ENCODE assay signal across 1 cellular context in genomic region chr21:43866233-43866632, GRCh38.
A peak's percentile ranks its signal among the peaks of the same experiment; 100 is the strongest.
TF ChIP-seq lines count a peak whose summit lies in the region.

No MANE protein-coding gene starts in this region.

TF ChIP-seq in K562, 482 proteins besides CTCF, POLR2A, EP300 and RAD21 (continued from another document and continues in another):
- TF ChIP-seq, protein P1, sequence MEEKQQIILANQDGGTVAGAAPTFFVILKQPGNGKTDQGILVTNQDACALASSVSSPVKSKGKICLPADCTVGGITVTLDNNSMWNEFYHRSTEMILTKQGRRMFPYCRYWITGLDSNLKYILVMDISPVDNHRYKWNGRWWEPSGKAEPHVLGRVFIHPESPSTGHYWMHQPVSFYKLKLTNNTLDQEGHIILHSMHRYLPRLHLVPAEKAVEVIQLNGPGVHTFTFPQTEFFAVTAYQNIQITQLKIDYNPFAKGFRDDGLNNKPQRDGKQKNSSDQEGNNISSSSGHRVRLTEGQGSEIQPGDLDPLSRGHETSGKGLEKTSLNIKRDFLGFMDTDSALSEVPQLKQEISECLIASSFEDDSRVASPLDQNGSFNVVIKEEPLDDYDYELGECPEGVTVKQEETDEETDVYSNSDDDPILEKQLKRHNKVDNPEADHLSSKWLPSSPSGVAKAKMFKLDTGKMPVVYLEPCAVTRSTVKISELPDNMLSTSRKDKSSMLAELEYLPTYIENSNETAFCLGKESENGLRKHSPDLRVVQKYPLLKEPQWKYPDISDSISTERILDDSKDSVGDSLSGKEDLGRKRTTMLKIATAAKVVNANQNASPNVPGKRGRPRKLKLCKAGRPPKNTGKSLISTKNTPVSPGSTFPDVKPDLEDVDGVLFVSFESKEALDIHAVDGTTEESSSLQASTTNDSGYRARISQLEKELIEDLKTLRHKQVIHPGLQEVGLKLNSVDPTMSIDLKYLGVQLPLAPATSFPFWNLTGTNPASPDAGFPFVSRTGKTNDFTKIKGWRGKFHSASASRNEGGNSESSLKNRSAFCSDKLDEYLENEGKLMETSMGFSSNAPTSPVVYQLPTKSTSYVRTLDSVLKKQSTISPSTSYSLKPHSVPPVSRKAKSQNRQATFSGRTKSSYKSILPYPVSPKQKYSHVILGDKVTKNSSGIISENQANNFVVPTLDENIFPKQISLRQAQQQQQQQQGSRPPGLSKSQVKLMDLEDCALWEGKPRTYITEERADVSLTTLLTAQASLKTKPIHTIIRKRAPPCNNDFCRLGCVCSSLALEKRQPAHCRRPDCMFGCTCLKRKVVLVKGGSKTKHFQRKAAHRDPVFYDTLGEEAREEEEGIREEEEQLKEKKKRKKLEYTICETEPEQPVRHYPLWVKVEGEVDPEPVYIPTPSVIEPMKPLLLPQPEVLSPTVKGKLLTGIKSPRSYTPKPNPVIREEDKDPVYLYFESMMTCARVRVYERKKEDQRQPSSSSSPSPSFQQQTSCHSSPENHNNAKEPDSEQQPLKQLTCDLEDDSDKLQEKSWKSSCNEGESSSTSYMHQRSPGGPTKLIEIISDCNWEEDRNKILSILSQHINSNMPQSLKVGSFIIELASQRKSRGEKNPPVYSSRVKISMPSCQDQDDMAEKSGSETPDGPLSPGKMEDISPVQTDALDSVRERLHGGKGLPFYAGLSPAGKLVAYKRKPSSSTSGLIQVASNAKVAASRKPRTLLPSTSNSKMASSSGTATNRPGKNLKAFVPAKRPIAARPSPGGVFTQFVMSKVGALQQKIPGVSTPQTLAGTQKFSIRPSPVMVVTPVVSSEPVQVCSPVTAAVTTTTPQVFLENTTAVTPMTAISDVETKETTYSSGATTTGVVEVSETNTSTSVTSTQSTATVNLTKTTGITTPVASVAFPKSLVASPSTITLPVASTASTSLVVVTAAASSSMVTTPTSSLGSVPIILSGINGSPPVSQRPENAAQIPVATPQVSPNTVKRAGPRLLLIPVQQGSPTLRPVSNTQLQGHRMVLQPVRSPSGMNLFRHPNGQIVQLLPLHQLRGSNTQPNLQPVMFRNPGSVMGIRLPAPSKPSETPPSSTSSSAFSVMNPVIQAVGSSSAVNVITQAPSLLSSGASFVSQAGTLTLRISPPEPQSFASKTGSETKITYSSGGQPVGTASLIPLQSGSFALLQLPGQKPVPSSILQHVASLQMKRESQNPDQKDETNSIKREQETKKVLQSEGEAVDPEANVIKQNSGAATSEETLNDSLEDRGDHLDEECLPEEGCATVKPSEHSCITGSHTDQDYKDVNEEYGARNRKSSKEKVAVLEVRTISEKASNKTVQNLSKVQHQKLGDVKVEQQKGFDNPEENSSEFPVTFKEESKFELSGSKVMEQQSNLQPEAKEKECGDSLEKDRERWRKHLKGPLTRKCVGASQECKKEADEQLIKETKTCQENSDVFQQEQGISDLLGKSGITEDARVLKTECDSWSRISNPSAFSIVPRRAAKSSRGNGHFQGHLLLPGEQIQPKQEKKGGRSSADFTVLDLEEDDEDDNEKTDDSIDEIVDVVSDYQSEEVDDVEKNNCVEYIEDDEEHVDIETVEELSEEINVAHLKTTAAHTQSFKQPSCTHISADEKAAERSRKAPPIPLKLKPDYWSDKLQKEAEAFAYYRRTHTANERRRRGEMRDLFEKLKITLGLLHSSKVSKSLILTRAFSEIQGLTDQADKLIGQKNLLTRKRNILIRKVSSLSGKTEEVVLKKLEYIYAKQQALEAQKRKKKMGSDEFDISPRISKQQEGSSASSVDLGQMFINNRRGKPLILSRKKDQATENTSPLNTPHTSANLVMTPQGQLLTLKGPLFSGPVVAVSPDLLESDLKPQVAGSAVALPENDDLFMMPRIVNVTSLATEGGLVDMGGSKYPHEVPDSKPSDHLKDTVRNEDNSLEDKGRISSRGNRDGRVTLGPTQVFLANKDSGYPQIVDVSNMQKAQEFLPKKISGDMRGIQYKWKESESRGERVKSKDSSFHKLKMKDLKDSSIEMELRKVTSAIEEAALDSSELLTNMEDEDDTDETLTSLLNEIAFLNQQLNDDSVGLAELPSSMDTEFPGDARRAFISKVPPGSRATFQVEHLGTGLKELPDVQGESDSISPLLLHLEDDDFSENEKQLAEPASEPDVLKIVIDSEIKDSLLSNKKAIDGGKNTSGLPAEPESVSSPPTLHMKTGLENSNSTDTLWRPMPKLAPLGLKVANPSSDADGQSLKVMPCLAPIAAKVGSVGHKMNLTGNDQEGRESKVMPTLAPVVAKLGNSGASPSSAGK (IDR thresholded peaks at IDR 0.05): 0 out of 2 replicates have a peak, but pooled peaks have one; percentile 11
- TF ChIP-seq, protein P2, sequence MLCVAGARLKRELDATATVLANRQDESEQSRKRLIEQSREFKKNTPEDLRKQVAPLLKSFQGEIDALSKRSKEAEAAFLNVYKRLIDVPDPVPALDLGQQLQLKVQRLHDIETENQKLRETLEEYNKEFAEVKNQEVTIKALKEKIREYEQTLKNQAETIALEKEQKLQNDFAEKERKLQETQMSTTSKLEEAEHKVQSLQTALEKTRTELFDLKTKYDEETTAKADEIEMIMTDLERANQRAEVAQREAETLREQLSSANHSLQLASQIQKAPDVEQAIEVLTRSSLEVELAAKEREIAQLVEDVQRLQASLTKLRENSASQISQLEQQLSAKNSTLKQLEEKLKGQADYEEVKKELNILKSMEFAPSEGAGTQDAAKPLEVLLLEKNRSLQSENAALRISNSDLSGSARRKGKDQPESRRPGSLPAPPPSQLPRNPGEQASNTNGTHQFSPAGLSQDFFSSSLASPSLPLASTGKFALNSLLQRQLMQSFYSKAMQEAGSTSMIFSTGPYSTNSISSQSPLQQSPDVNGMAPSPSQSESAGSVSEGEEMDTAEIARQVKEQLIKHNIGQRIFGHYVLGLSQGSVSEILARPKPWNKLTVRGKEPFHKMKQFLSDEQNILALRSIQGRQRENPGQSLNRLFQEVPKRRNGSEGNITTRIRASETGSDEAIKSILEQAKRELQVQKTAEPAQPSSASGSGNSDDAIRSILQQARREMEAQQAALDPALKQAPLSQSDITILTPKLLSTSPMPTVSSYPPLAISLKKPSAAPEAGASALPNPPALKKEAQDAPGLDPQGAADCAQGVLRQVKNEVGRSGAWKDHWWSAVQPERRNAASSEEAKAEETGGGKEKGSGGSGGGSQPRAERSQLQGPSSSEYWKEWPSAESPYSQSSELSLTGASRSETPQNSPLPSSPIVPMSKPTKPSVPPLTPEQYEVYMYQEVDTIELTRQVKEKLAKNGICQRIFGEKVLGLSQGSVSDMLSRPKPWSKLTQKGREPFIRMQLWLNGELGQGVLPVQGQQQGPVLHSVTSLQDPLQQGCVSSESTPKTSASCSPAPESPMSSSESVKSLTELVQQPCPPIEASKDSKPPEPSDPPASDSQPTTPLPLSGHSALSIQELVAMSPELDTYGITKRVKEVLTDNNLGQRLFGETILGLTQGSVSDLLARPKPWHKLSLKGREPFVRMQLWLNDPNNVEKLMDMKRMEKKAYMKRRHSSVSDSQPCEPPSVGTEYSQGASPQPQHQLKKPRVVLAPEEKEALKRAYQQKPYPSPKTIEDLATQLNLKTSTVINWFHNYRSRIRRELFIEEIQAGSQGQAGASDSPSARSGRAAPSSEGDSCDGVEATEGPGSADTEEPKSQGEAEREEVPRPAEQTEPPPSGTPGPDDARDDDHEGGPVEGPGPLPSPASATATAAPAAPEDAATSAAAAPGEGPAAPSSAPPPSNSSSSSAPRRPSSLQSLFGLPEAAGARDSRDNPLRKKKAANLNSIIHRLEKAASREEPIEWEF (CRISPR knock-in tag; IDR thresholded peaks at IDR 0.05): 0 out of 2 replicates have a peak, but pooled peaks have one; percentile 44
- TF ChIP-seq ZNF740 (CRISPR knock-in tag; IDR thresholded peaks at IDR 0.05): 0 out of 2 replicates have a peak, but pooled peaks have one; percentile 2
- TF ChIP-seq ZNF740 (tag; IDR thresholded peaks at IDR 0.05): no peak
- no peak for TF ChIP-seq CEBPB (tag; IDR thresholded peaks at IDR 0.05)
- no peak for TF ChIP-seq RERE (CRISPR knock-in tag; IDR thresholded peaks at IDR 0.05; ENCODE audit: borderline replicate concordance)
- TF ChIP-seq YY1 (IDR thresholded peaks at IDR 0.05; ENCODE audit: borderline replicate concordance in 1 of 3, control insufficient read depth in 1 of 3, extremely low read depth in 1 of 3, insufficient read depth in 3 of 3, insufficient read length in 1 of 3, insufficient replicate concordance in 2 of 3, low read depth in 1 of 3, low read length in 2 of 3): peak in 1 of 3 experiments; percentile 50
- 0 out of 2 replicates have a peak, but pooled peaks have one; percentile 45 for TF ChIP-seq HLTF (IDR thresholded peaks at IDR 0.05)
- no peak for TF ChIP-seq MCM3 (IDR thresholded peaks at IDR 0.05)
- TF ChIP-seq ZNF384 (IDR thresholded peaks at IDR 0.05; ENCODE audit: low read depth, low read length): no peak
- TF ChIP-seq FOXK2 (conservative IDR thresholded peaks at IDR 0.05 in 1 of 2, IDR thresholded peaks at IDR 0.05 in 1 of 2; ENCODE audit: low read depth in 2 of 2): no peak
- TF ChIP-seq HBP1 (CRISPR knock-in tag; IDR thresholded peaks at IDR 0.05): no peak
- TF ChIP-seq RBM22 (IDR thresholded peaks at IDR 0.05; ENCODE audit: low read depth, low read length, poor library complexity, severe bottlenecking): no peak
- TF ChIP-seq E2F6 (IDR thresholded peaks at IDR 0.05; ENCODE audit: borderline replicate concordance in 1 of 2, extremely low read depth in 1 of 2, insufficient read depth in 1 of 2, insufficient read length in 1 of 2, low read depth in 1 of 2, low read length in 1 of 2, poor library complexity in 1 of 2, severe bottlenecking in 1 of 2): peak in 1 of 2 experiments; percentile 15
- no peak for TF ChIP-seq MCM7 (IDR thresholded peaks at IDR 0.05)
- peak; percentile 17 for TF ChIP-seq TAF1 (IDR thresholded peaks at IDR 0.05; ENCODE audit: control insufficient read depth, extremely low read depth, insufficient read depth, low read length, severe bottlenecking)
- no peak for TF ChIP-seq DNMT1 (IDR thresholded peaks at IDR 0.05)
- TF ChIP-seq ELK1 (CRISPR knock-in tag; IDR thresholded peaks at IDR 0.05): no peak
- TF ChIP-seq EGR1 (conservative IDR thresholded peaks at IDR 0.05): 0 out of 2 replicates have a peak, but pooled peaks have one; percentile 17
- peak; percentile 29; the same call in 1 of the 2 replicates for TF ChIP-seq POLR2AphosphoS5 (IDR thresholded peaks at IDR 0.05; ENCODE audit: control insufficient read depth, insufficient read depth, low read depth, low read length)
